In the genomic region with DNA sequence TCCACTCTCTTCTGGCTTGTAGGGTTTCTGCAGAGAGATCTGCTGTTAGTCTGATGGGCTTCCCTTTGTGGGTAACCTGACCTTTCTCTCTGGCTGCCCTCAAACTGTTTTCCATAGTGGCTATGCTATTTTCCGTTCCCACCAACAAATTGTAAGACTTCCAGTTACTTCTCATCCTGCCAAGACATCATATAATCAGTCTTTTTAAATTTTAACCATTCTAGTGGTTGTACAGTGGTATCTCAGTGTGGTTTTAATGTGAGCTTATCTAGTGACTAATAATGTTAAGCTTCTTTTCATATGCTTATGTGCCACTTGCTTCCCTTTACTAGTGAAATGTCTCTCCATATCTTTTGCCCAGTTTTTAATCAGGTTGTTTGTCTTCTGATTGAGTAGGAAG, we compare ENCODE assay signal across 27 cellular contexts. TPM values are rescaled to one million over a fixed set of nuclear protein-coding genes. Genes with fewer than 3 reads are reported as not detected.
"Had no signal": no experiment of that assay in that cellular context is flagged by ENCODE, and none has a peak within 500 bp of the region (broad histone marks: within the 10 kb centered on the region; RNA-seq: fewer than 3 reads in every experiment).

No MANE protein-coding gene starts in this region.

- H3K4me3 Mint-ChIP-seq: activated CD4-positive, alpha-beta memory T cell treated with anti-CD3 and anti-CD28 coated beads, Interleukin-2, amount 10 ng/mL, durations not matched to agents 7 days and 5 days; activated naive CD4-positive, alpha-beta T cell treated with anti-CD3 and anti-CD28 coated beads, Interleukin-2, amount 10 ng/mL, durations not matched to agents 7 days and 5 days; activated naive CD8-positive, alpha-beta T cell treated with anti-CD3 and anti-CD28 coated beads, Interleukin-2, amount 10 ng/mL, durations not matched to agents 7 days and 5 days; activated T-cell treated with anti-CD3 and anti-CD28 coated beads, Interleukin-2, amount 50 U/mL, for 72 hours; IgD-negative memory B cell; T-helper 1 cell treated with Interleukin-12 subunit alpha and Interleukin-12 subunit beta and Interleukin-4 antibody, amounts not matched to agents 30 μg/mL and 1 μg/mL, for 36 hours had no signal

- ATAC-seq: activated T-cell treated with anti-CD3 and anti-CD28 coated beads, Interleukin-2, amount 50 U/mL, for 72 hours; SK-N-SH treated with all-trans-retinoic acid at 6 μM for 48 hours had no signal

- H3K9me3 Mint-ChIP-seq: activated CD4-positive, alpha-beta memory T cell treated with anti-CD3 and anti-CD28 coated beads, Interleukin-2, amount 10 ng/mL, durations not matched to agents 7 days and 5 days; activated naive CD4-positive, alpha-beta T cell treated with anti-CD3 and anti-CD28 coated beads, Interleukin-2, amount 10 ng/mL, durations not matched to agents 7 days and 5 days; activated naive CD8-positive, alpha-beta T cell treated with anti-CD3 and anti-CD28 coated beads, Interleukin-2, amount 10 ng/mL, durations not matched to agents 7 days and 5 days; activated T-helper 2 cell treated with anti-CD3 and anti-CD28 coated beads, Interferon-gamma antibody, Interleukin-2, Interleukin-4, amounts not matched to agents 10 μg/mL and 5 μg/mL and 100 μg/mL, durations not matched to agents 14 hours and 24 hours and 36 hours; T-helper 1 cell treated with Interleukin-12 subunit alpha and Interleukin-12 subunit beta and Interleukin-4 antibody, amounts not matched to agents 30 μg/mL and 1 μg/mL, for 36 hours had no signal

- H3K27ac Mint-ChIP-seq: activated CD4-positive, alpha-beta memory T cell treated with anti-CD3 and anti-CD28 coated beads, Interleukin-2, amount 10 ng/mL, durations not matched to agents 7 days and 5 days; activated naive CD4-positive, alpha-beta T cell treated with anti-CD3 and anti-CD28 coated beads, Interleukin-2, amount 10 ng/mL, durations not matched to agents 7 days and 5 days; activated naive CD8-positive, alpha-beta T cell treated with anti-CD3 and anti-CD28 coated beads, Interleukin-2, amount 10 ng/mL, durations not matched to agents 7 days and 5 days; activated T-cell treated with anti-CD3 and anti-CD28 coated beads, Interleukin-2, amount 50 U/mL, for 72 hours; activated T-helper 2 cell treated with anti-CD3 and anti-CD28 coated beads, Interferon-gamma antibody, Interleukin-2, Interleukin-4, amounts not matched to agents 10 μg/mL and 5 μg/mL and 100 μg/mL, durations not matched to agents 14 hours and 24 hours and 36 hours; IgD-negative memory B cell; T-helper 1 cell treated with Interleukin-12 subunit alpha and Interleukin-12 subunit beta and Interleukin-4 antibody, amounts not matched to agents 30 μg/mL and 1 μg/mL, for 36 hours had no signal

- H3K36me3 Mint-ChIP-seq: activated naive CD4-positive, alpha-beta T cell treated with anti-CD3 and anti-CD28 coated beads, Interleukin-2, amount 10 ng/mL, durations not matched to agents 7 days and 5 days; activated naive CD8-positive, alpha-beta T cell treated with anti-CD3 and anti-CD28 coated beads, Interleukin-2, amount 10 ng/mL, durations not matched to agents 7 days and 5 days; IgD-negative memory B cell had no signal

- H3K4me1 Mint-ChIP-seq: activated CD4-positive, alpha-beta memory T cell treated with anti-CD3 and anti-CD28 coated beads, Interleukin-2, amount 10 ng/mL, durations not matched to agents 7 days and 5 days; activated naive CD4-positive, alpha-beta T cell treated with anti-CD3 and anti-CD28 coated beads, Interleukin-2, amount 10 ng/mL, durations not matched to agents 7 days and 5 days; activated naive CD8-positive, alpha-beta T cell treated with anti-CD3 and anti-CD28 coated beads, Interleukin-2, amount 10 ng/mL, durations not matched to agents 7 days and 5 days; IgD-negative memory B cell had no signal

- H3K4me3 ChIP-seq: MG63, Peyer's patch, SJSA1 had no signal

- DNase-seq: activated CD4-positive, alpha-beta memory T cell treated with anti-CD3 and anti-CD28 coated beads, Interleukin-2, amount 10 ng/mL, durations not matched to agents 7 days and 5 days; activated CD4-positive, alpha-beta T cell treated with anti-CD3 and anti-CD28 coated beads, Interleukin-2, amount 50 U/mL, for 1 hour; activated CD4-positive, CD25-positive, alpha-beta regulatory T cell; activated CD8-positive, alpha-beta memory T cell treated with anti-CD3 and anti-CD28 coated beads, Interleukin-2, amount 50 U/mL, for 4 hours; activated gamma-delta T cell treated with Interleukin-2 at 50 U/mL for 16 hours; activated naive CD4-positive, alpha-beta T cell treated with anti-CD3 and anti-CD28 coated beads, Interleukin-2, amount 10 ng/mL, durations not matched to agents 7 days and 5 days; activated naive CD8-positive, alpha-beta T cell treated with anti-CD3 and anti-CD28 coated beads, Interleukin-2, amount 10 ng/mL, durations not matched to agents 7 days and 5 days; activated T-cell treated with anti-CD3 and anti-CD28 coated beads, Interleukin-2, amount 50 U/mL, for 72 hours; amniotic stem cell; central memory CD4-positive, alpha-beta T cell; MG63; MV-4-11; NCI-H1092 treated with DMSO at 0.1 percent for 48 hours; NCI-H1417 treated with DMSO at 0.1 percent for 48 hours; NCI-H1694; NCI-H2029 treated with DMSO at 0.1 percent for 48 hours; NCI-H345; NCI-H510A; NCI-H69; Peyer's patch; SHP77 had no signal

RNA-seq across cellular contexts. Expression of a gene that starts 13.6 kb away (rescaled TPM):
- total RNA-seq: activated CD4-positive, alpha-beta memory T cell treated with anti-CD3 and anti-CD28 coated beads, Interleukin-2, amount 10 ng/mL, durations not matched to agents 7 days and 5 days; activated naive CD8-positive, alpha-beta T cell treated with anti-CD3 and anti-CD28 coated beads, Interleukin-2, amount 10 ng/mL, durations not matched to agents 7 days and 5 days; activated T-cell treated with anti-CD3 and anti-CD28 coated beads, Interleukin-2, amount 50 U/mL, for 72 hours; activated T-helper 2 cell treated with anti-CD3 and anti-CD28 coated beads, Interferon-gamma antibody, Interleukin-2, Interleukin-4, amounts not matched to agents 10 μg/mL and 5 μg/mL and 100 μg/mL, durations not matched to agents 14 hours and 24 hours and 36 hours; chondrocyte; SJSA1 had no signal
